18 cellular contexts compared by ENCODE assay signal in genomic region chr1:184199036-184199796, GRCh38.
DNase-seq lines count a peak whose midpoint lies in the region; ATAC-seq and TF ChIP-seq lines count a peak whose summit lies in the region.
"Had no signal": no experiment of that assay in that cellular context is flagged by ENCODE, and none has a peak within 500 bp of the region (broad histone marks: within the 10 kb centered on the region; RNA-seq: fewer than 3 reads in every experiment).

No MANE protein-coding gene starts in this region.

- H3K27me3 Mint-ChIP-seq in activated T-helper 17 cell treated with anti-CD3 and anti-CD28 coated beads, Interleukin-2, amount 50 U/mL, for 72 hours = peaks cover 8% of the 10 kb centered on the region

- no peaks in the 10 kb centered on the region for H3K9me3 Mint-ChIP-seq in activated T-helper 17 cell treated with anti-CD3 and anti-CD28 coated beads, Interleukin-2, amount 50 U/mL, for 72 hours
- H3K9me3 Mint-ChIP-seq: activated naive CD4-positive, alpha-beta T cell treated with anti-CD3 and anti-CD28 coated beads, Interleukin-2, amount 50 U/mL, for 24 hours; stimulated activated effector memory CD8-positive, alpha-beta T cell treated with anti-CD3 and anti-CD28 coated beads, Interleukin-12 subunit alpha, Interleukin-12 subunit beta, amount 100 ng/mL, for 72 hours had no signal

- ATAC-seq in activated T-helper 17 cell treated with anti-CD3 and anti-CD28 coated beads, Interleukin-2, amount 50 U/mL, for 72 hours (replicated peaks) = peak; percentile 19
- ATAC-seq in HG02763 (IDR thresholded peaks at IDR 0.05; ENCODE audit: unreplicated experiment) = no peak
- ATAC-seq in GM19452 (IDR thresholded peaks at IDR 0.05; ENCODE audit: unreplicated experiment) = no peak
- ATAC-seq: HepG2; stimulated activated effector memory CD8-positive, alpha-beta T cell treated with anti-CD3 and anti-CD28 coated beads, Interleukin-12 subunit alpha, Interleukin-12 subunit beta, amount 100 ng/mL, for 72 hours had no signal

- TF ChIP-seq CTCF in fibroblast of villous mesenchyme (IDR thresholded peaks at IDR 0.05; ENCODE audit: insufficient read depth, low read depth, low read length) = no peak

- no peak overlapping the region for H3K27ac Mint-ChIP-seq in activated T-helper 17 cell treated with anti-CD3 and anti-CD28 coated beads, Interleukin-2, amount 50 U/mL, for 72 hours
- H3K27ac Mint-ChIP-seq: activated naive CD4-positive, alpha-beta T cell treated with anti-CD3 and anti-CD28 coated beads, Interleukin-2, amount 50 U/mL, for 24 hours; B cell; stimulated activated effector memory CD8-positive, alpha-beta T cell treated with anti-CD3 and anti-CD28 coated beads, Interleukin-12 subunit alpha, Interleukin-12 subunit beta, amount 100 ng/mL, for 72 hours had no signal

- H3K4me1 Mint-ChIP-seq in activated T-helper 17 cell treated with anti-CD3 and anti-CD28 coated beads, Interleukin-2, amount 50 U/mL, for 72 hours = no peaks in the 10 kb centered on the region
- H3K4me1 Mint-ChIP-seq: activated naive CD4-positive, alpha-beta T cell treated with anti-CD3 and anti-CD28 coated beads, Interleukin-2, amount 50 U/mL, for 24 hours; B cell; stimulated activated effector memory CD8-positive, alpha-beta T cell treated with anti-CD3 and anti-CD28 coated beads, Interleukin-12 subunit alpha, Interleukin-12 subunit beta, amount 100 ng/mL, for 72 hours had no signal

- DNase-seq in HCEC 1CT (peak; percentile 43), fibroblast of villous mesenchyme (ENCODE audit: low read depth) (peak; percentile 30), renal cortical epithelial cell (ENCODE audit: low read depth) (peak; percentile 93), SW480 (ENCODE audit: low spot score) (no peak)
- DNase-seq: activated T-cell treated with anti-CD3 and anti-CD28 coated beads, Interleukin-2, amount 50 U/mL, for 1 hour; NCI-H187; NK-92 treated with Interleukin-12 subunit alpha and Interleukin-12 subunit beta, amount 100 ng/mL, for 24 hours; stimulated activated CD4-positive, alpha-beta T cell treated with anti-CD3 and anti-CD28 coated beads, Interleukin-15, amount 100 ng/mL, for 24 hours; T-helper 1 cell had no signal

- no peak overlapping the region for H3K4me3 ChIP-seq in fibroblast of villous mesenchyme (ENCODE audit: low read depth, low read length)
- H3K4me3 ChIP-seq: coronary artery, thoracic aorta had no signal

- H3K36me3 Mint-ChIP-seq in activated T-helper 17 cell treated with anti-CD3 and anti-CD28 coated beads, Interleukin-2, amount 50 U/mL, for 72 hours (ENCODE audit: low read depth) = no peaks in the 10 kb centered on the region
- H3K36me3 Mint-ChIP-seq: activated naive CD4-positive, alpha-beta T cell treated with anti-CD3 and anti-CD28 coated beads, Interleukin-2, amount 50 U/mL, for 24 hours; stimulated activated effector memory CD8-positive, alpha-beta T cell treated with anti-CD3 and anti-CD28 coated beads, Interleukin-12 subunit alpha, Interleukin-12 subunit beta, amount 100 ng/mL, for 72 hours had no signal

- no peak overlapping the region for H3K4me3 Mint-ChIP-seq in activated T-helper 17 cell treated with anti-CD3 and anti-CD28 coated beads, Interleukin-2, amount 50 U/mL, for 72 hours
- H3K4me3 Mint-ChIP-seq: activated naive CD4-positive, alpha-beta T cell treated with anti-CD3 and anti-CD28 coated beads, Interleukin-2, amount 50 U/mL, for 24 hours; B cell; stimulated activated effector memory CD8-positive, alpha-beta T cell treated with anti-CD3 and anti-CD28 coated beads, Interleukin-12 subunit alpha, Interleukin-12 subunit beta, amount 100 ng/mL, for 72 hours had no signal
